In the genomic region with DNA sequence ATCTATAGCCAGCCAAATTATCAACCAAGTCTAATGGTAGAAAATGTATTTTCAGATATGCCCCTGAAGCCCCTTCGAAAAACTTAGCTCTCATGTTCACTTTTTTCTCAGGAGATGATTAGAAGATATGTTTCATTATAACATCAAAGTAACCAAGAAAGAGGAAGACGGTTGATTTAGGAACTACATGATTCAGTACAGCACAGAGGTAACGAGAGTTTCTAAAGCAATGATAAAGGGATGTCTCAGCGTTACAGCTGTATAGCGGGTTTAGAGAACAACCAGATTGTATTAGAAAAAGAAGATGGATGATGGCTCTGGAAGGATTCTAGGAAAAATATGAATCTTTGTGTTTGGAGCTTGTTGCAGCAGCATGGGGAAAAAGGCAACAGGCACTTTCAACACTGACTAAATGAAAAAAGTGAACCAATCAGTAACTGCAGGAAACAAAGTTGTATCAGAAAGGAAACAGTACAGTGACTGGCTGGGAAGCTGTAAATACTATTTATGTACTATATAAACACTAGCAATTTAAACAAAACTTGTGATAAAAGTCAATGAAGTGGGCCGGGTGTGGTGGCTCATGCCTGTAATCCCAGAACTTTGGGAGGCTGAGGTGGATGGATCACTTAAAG, we compare ENCODE assay signal across 1 cellular context.
TF ChIP-seq lines count a peak whose summit lies in the region.

No MANE protein-coding gene starts in this region.

TF ChIP-seq in GM12878, 131 proteins besides CTCF, POLR2A, EP300 and RAD21:
- TF ChIP-seq KAT2A (conservative IDR thresholded peaks at IDR 0.05; ENCODE audit: control insufficient read depth, low read depth, low read length): no peak
- peak in 1 of 2 experiments; percentile 38; a peak in 1 of 4 replicates for TF ChIP-seq ETV6 (conservative IDR thresholded peaks at IDR 0.05 in 1 of 2, IDR thresholded peaks at IDR 0.05 in 1 of 2; ENCODE audit: borderline replicate concordance in 1 of 2, low read depth in 1 of 2)
- TF ChIP-seq MTA3 (IDR thresholded peaks at IDR 0.05; ENCODE audit: borderline replicate concordance, low read length): no peak
- TF ChIP-seq NFIC (IDR thresholded peaks at IDR 0.05; ENCODE audit: low read depth, low read length): no peak
- no peak for TF ChIP-seq CREM (IDR thresholded peaks at IDR 0.05; ENCODE audit: low read depth)
- no peak for TF ChIP-seq NFXL1 (IDR thresholded peaks at IDR 0.05; ENCODE audit: borderline replicate concordance)
- TF ChIP-seq TCF7 (IDR thresholded peaks at IDR 0.05; ENCODE audit: borderline replicate concordance): peak; percentile 82
- TF ChIP-seq MEF2A (IDR thresholded peaks at IDR 0.05; ENCODE audit: insufficient read depth, low read depth, low read length): no peak
- no peak for TF ChIP-seq SMAD5 (IDR thresholded peaks at IDR 0.05; ENCODE audit: low read depth)
- peak; percentile 80 for TF ChIP-seq SPI1 (IDR thresholded peaks at IDR 0.05; ENCODE audit: borderline replicate concordance, insufficient read depth, low read depth, low read length)
- peak; percentile 43 for TF ChIP-seq JUNB (IDR thresholded peaks at IDR 0.05)
- TF ChIP-seq IRF4 (IDR thresholded peaks at IDR 0.05; ENCODE audit: low read depth, low read length): no peak
